Comparison of ENCODE assay signal across 24 cellular contexts in the genomic region with DNA sequence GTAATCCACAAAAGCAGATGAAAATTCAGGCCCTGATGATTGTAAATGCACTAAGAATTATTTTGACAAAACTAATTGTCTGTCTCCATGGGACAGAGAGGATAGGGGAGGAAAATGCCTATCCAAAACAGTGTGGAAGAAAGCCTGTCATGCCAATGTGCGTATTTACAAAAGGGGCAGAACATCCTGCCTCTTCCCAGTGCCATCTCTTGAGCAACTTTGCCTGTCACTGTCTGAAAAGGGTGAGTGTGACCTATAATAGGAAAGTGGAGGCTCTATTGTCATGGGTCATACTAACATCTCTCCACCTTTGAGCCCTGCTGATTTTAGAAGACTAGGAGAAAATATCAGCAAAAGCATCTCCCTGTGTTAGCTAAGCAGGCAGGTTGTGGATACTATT.
"Had no signal": no experiment of that assay in that cellular context is flagged by ENCODE, and none has a peak within 500 bp of the region (broad histone marks: within the 10 kb centered on the region; RNA-seq: fewer than 3 reads in every experiment).

No MANE protein-coding gene starts in this region.

- ATAC-seq: HepG2, Panc1, T-cell had no signal

- H3K36me3 ChIP-seq: MG63 had no signal

- H3K27ac ChIP-seq: RWPE1 had no signal

- H3K27ac Mint-ChIP-seq: T-cell had no signal

- H3K9me3 ChIP-seq: MG63, SK-N-SH had no signal

- DNase-seq: IMR-90, Karpas-422, KG1, MG63, NCI-H1092, NCI-H1105 treated with DMSO at 0.1 percent for 48 hours, NCI-H1417 treated with DMSO at 0.1 percent for 48 hours, NCI-H146, NCI-H1694 treated with DMSO at 0.1 percent for 48 hours, NCI-H1930, NCI-H2081 treated with DMSO at 0.1 percent for 48 hours, NCI-H2171, NCI-H226, NCI-H446, NCI-H510A, NCI-H524 treated with DMSO at 0.1 percent for 48 hours, NCI-H774, SHP77, SK-N-SH, SW 1271, T-cell had no signal

- H3K4me2 ChIP-seq: SK-N-SH had no signal

- H3K9ac ChIP-seq: SK-N-SH had no signal

- H3K36me3 Mint-ChIP-seq: T-cell had no signal

- H3K4me3 Mint-ChIP-seq: T-cell had no signal

- H3K4me3 ChIP-seq: MG63 had no signal

- H3K27me3 ChIP-seq: MG63 had no signal
